In the genomic region with DNA sequence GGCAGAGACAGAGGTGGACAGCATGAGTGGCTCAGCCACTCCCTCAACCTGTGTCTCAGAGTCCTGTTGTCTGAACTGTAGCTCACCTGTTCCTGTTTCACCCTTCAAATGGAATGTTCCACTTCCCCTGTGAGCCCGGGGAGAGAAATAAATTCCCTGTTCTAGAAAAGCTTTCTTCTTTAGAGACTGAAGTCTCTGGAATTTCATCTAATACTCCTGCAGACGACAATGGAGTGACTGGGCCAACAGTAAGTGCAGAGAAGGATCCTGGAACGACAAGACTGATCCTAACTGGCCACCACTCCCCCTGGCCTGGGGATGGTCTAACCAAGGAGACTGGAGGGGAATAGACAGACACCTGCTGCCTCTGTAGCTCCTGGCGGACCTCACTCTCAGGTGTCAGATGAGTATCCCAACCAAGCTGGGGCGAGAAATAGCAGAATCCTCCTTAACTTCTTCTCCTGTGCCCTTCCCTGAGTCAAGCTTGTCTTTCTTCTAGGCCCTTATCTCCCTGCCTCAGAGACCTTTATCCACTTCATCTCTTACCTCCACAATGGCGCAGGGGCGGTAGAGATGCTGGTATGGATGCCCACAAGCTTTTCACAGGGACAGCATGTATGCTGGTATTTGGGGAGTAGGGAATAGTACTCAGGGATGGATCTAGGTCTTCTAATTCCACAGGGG, we compare ENCODE assay signal across 13 cellular contexts. TPM values are rescaled to one million over a fixed set of nuclear protein-coding genes. Genes with fewer than 3 reads are reported as not detected.
DNase-seq lines count a peak whose midpoint lies in the region; ATAC-seq and TF ChIP-seq lines count a peak whose summit lies in the region.
"Had no signal": no experiment of that assay in that cellular context is flagged by ENCODE, and none has a peak within 500 bp of the region (broad histone marks: within the 10 kb centered on the region; RNA-seq: fewer than 3 reads in every experiment).

No MANE protein-coding gene starts in this region.

- no peak overlapping the region for H3K4me2 ChIP-seq in mesendoderm (ENCODE audit: low read length)
- H3K4me2 ChIP-seq: SK-N-SH had no signal

- no CpG with 5 or more reads among the region's 7 CpGs for WGBS in mesendoderm (ENCODE audit: extremely low coverage, insufficient coverage, low lambda C conversion rate)

- no peak overlapping the region for H3K27ac ChIP-seq in mesendoderm (ENCODE audit: low read depth, low read length)
- H3K27ac ChIP-seq: tibial artery had no signal

- H3K27me3 Mint-ChIP-seq in glutamatergic neuron (ENCODE audit: unreplicated experiment) = peaks cover 1% of the 10 kb centered on the region

- H3K4me1 ChIP-seq in mesendoderm (ENCODE audit: control insufficient read depth, low read depth, low read length) = peaks cover 7% of the 10 kb centered on the region

- no peak overlapping the region for H3K18ac ChIP-seq in mesendoderm (ENCODE audit: low read length)

- H3K27me3 ChIP-seq in mesendoderm (ENCODE audit: insufficient read depth, low read length, poor library complexity) = no peaks in the 10 kb centered on the region

- H3K23ac ChIP-seq in mesendoderm (ENCODE audit: low read length) = no peak overlapping the region

- no peak overlapping the region for H2BK120ac ChIP-seq in mesendoderm (ENCODE audit: low read depth, low read length)

- no peak overlapping the region for H3K4ac ChIP-seq in mesendoderm (ENCODE audit: low read depth, low read length)

- no peaks in the 10 kb centered on the region for H3K36me3 Mint-ChIP-seq in glutamatergic neuron (ENCODE audit: unreplicated experiment)

- no peak overlapping the region for H3K9ac ChIP-seq in mesendoderm (ENCODE audit: low read length)
- H3K9ac ChIP-seq: SK-N-SH had no signal

- H3K79me2 ChIP-seq in mesendoderm (ENCODE audit: control insufficient read depth, insufficient read depth, low read length) = no peaks in the 10 kb centered on the region

- no peaks in the 10 kb centered on the region for H3K79me1 ChIP-seq in mesendoderm (ENCODE audit: low read length)

- no peak overlapping the region for H2BK15ac ChIP-seq in mesendoderm (replicated peaks; ENCODE audit: low read depth)

- no peak overlapping the region for H3K56ac ChIP-seq in mesendoderm (ENCODE audit: low read length)

- H3K9me3 Mint-ChIP-seq in glutamatergic neuron (ENCODE audit: unreplicated experiment) = peaks cover 4% of the 10 kb centered on the region

- ATAC-seq in GM18511 (IDR thresholded peaks at IDR 0.05; ENCODE audit: unreplicated experiment) = no peak

- peak; percentile 80 for DNase-seq in DMS79 (lab: John Stamatoyannopoulos, UW)
- DNase-seq in NCI-H146 treated with DMSO at 0.1 percent for 48 hours (lab: John Stamatoyannopoulos, UW; ENCODE audit: unreplicated experiment) = peak; percentile 89
- peak; percentile 45 for DNase-seq in SW480 (ENCODE audit: low spot score)
- DNase-seq in mesendoderm = peak; percentile 17
- no peak for DNase-seq in glutamatergic neuron
- DNase-seq in nucleus accumbens (lab: John Stamatoyannopoulos, UW) = no peak
- DNase-seq in SIG-M5 treated with dmso at 0.1 percent for 504 hours (lab: John Stamatoyannopoulos, UW; ENCODE audit: unreplicated experiment) = no peak
- DNase-seq: activated CD4-positive, alpha-beta T cell treated with anti-CD3 and anti-CD28 coated beads, Interleukin-2, amount 50 U/mL, for 4 hours; amygdala; NCI-H1048; SK-N-SH; tibial artery had no signal

- no peak overlapping the region for H4K5ac ChIP-seq in mesendoderm (ENCODE audit: low read length)

- no peak overlapping the region for H2BK5ac ChIP-seq in mesendoderm (ENCODE audit: low read length)

- no peak overlapping the region for H3K27ac Mint-ChIP-seq in glutamatergic neuron (ENCODE audit: unreplicated experiment)

- H3K4me3 Mint-ChIP-seq in glutamatergic neuron (ENCODE audit: unreplicated experiment) = no peak overlapping the region

- peaks cover 16% of the 10 kb centered on the region for H3K4me1 Mint-ChIP-seq in glutamatergic neuron (ENCODE audit: low read depth, unreplicated experiment)

- no peak overlapping the region for H4K8ac ChIP-seq in mesendoderm (ENCODE audit: low read depth, low read length)

- H2AK5ac ChIP-seq in mesendoderm (ENCODE audit: low read length) = no peak overlapping the region

- H3K4me3 ChIP-seq in mesendoderm (ENCODE audit: low read length) = no peak overlapping the region
- H3K4me3 ChIP-seq: tibial artery had no signal

- TF ChIP-seq CTCF in glutamatergic neuron (IDR thresholded peaks at IDR 0.05; ENCODE audit: partially characterized antibody, unreplicated experiment) = no peak

- no peaks in the 10 kb centered on the region for H3K36me3 ChIP-seq in mesendoderm (ENCODE audit: control insufficient read depth, insufficient read depth, low read length)
- H3K36me3 ChIP-seq: tibial artery had no signal

RNA-seq across cellular contexts. Expression of a gene that starts 45.4 kb away (rescaled TPM):
- polyA plus RNA-seq in mesendoderm (2013, experiment 1 of 2) = 1.3 TPM
- polyA plus RNA-seq in mesendoderm (2013, experiment 2 of 2) = 1.2 TPM
- 72.7 TPM for total RNA-seq in glutamatergic neuron (ENCODE audit: unreplicated experiment)

Comparison
In these comparisons a context has a peak if more than half of its experiments do, and no peak if none do; other contexts are left out.
1. DNase-seq: peak in DMS79 (single experiment), NCI-H146 treated with DMSO at 0.1 percent for 48 hours (single experiment), SW480 (single experiment) and mesendoderm (single experiment); none in glutamatergic neuron (single experiment), nucleus accumbens (0 of 56) and SIG-M5 treated with dmso at 0.1 percent for 504 hours (single experiment).